31 cellular contexts compared by ENCODE assay signal in genomic region chr10:75809003-75809402, GRCh38.
DNase-seq lines count a peak whose midpoint lies in the region; ATAC-seq and TF ChIP-seq lines count a peak whose summit lies in the region.
"Had no signal": no experiment of that assay in that cellular context is flagged by ENCODE, and none has a peak within 500 bp of the region (broad histone marks: within the 10 kb centered on the region; RNA-seq: fewer than 3 reads in every experiment).

No MANE protein-coding gene starts in this region.

- H3K4me1 ChIP-seq in HEK293 (ENCODE audit: control insufficient read depth, insufficient read depth, low read length) (no peaks in the 10 kb centered on the region), esophagus muscularis mucosa (peaks cover 0 to 5% (median under 1%) of the 10 kb centered on the region in 4 donors), neuronal stem cell (ENCODE audit: control insufficient read depth in 2 of 2, insufficient read depth in 1 of 2, low read depth in 1 of 2, low read length in 2 of 2) (peaks cover 0 to 12% of the 10 kb centered on the region in 2 donors), gastrocnemius medialis (no peaks in the 10 kb centered on the region)
- H3K4me1 ChIP-seq: A549; BE2C; BLaER1; BLaER1 treated with 17β-estradiol and CSF1 and Interleukin-3, amounts not matched to agents 10 nM and 100 nM had no signal

- TF ChIP-seq CTCF in HEK293 (tag by site-specific recombination; IDR thresholded peaks at IDR 0.05) (no peak), esophagus muscularis mucosa (IDR thresholded peaks at IDR 0.05) (no peak), gastrocnemius medialis (IDR thresholded peaks at IDR 0.05 in 4 of 5, conservative IDR thresholded peaks at IDR 0.05 in 1 of 5) (no peak)

- H4K8ac ChIP-seq in neuronal stem cell (ENCODE audit: low read depth, low read length), result no peak overlapping the region

- intact Hi-C loops in esophagus muscularis mucosa (cut with DNase I) (no loop called here), gastrocnemius medialis (cut with DNase I; ENCODE audit: low total_unique reads) (no loop called here)

- H4K91ac ChIP-seq in neuronal stem cell (ENCODE audit: low read depth, low read length, poor library complexity), result no peak overlapping the region

- no peak for ATAC-seq in gastrocnemius medialis
- ATAC-seq: A549; CD8-positive, alpha-beta T cell had no signal

- H3K4me3 ChIP-seq in HEK293 (ENCODE audit: low read depth, low read length) (no peak overlapping the region), esophagus muscularis mucosa (no peak overlapping the region), neuronal stem cell (ENCODE audit: low read length in 2 of 2) (no peak overlapping the region), gastrocnemius medialis (no peak overlapping the region)
- H3K4me3 ChIP-seq: A549; BLaER1; BLaER1 treated with 17β-estradiol and CSF1 and Interleukin-3, amounts not matched to agents 10 nM and 100 nM had no signal

- in situ Hi-C loops in gastrocnemius medialis (cut with MboI; ENCODE audit: low sequenced_read_pairs in 4 of 4), result no loop called here

- WGBS in esophagus muscularis mucosa, result 100% methylated on average over 3 of the region's 3 CpGs
- WGBS in neuronal stem cell (ENCODE audit: extremely low coverage in 2 of 2, insufficient read length in 2 of 2, insufficient replicate concordance in 1 of 2), 2 donors, result no CpG with 5 or more reads among the region's 3 CpGs

- no peak for TF ChIP-seq EP300 in esophagus muscularis mucosa (IDR thresholded peaks at IDR 0.05)

- H3K9me3 ChIP-seq in HEK293 (ENCODE audit: control insufficient read depth, insufficient read depth, low read depth, low read length) (no peaks in the 10 kb centered on the region), esophagus muscularis mucosa (no peaks in the 10 kb centered on the region), neuronal stem cell (replicated peaks in 1 of 2; ENCODE audit: control insufficient read depth in 2 of 2, insufficient read depth in 1 of 2, low read depth in 1 of 2, low read length in 2 of 2) (no peaks in the 10 kb centered on the region), gastrocnemius medialis (no peaks in the 10 kb centered on the region)
- H3K9me3 ChIP-seq: A549; BE2C; BLaER1; BLaER1 treated with 17β-estradiol and CSF1 and Interleukin-3, amounts not matched to agents 10 nM and 100 nM; Caco-2 had no signal

- POLR2A ChIA-PET in HEK293 (lab: Yijun Ruan, JAX), result no interaction called here

- no peak overlapping the region for H2AFZ ChIP-seq in neuronal stem cell (ENCODE audit: low read length)

- H2BK12ac ChIP-seq in neuronal stem cell (ENCODE audit: low read length), result no peak overlapping the region

- H3K27me3 ChIP-seq in esophagus muscularis mucosa (no peaks in the 10 kb centered on the region), neuronal stem cell (ENCODE audit: control insufficient read depth in 3 of 3, insufficient read depth in 3 of 3, low read depth in 1 of 3, low read length in 3 of 3) (peaks cover 0 to 10% (median 0%) of the 10 kb centered on the region in 3 experiments), gastrocnemius medialis (no peaks in the 10 kb centered on the region)
- H3K27me3 ChIP-seq: BE2C; BLaER1; BLaER1 treated with 17β-estradiol and CSF1 and Interleukin-3, amounts not matched to agents 10 nM and 100 nM had no signal

- H2AK5ac ChIP-seq in neuronal stem cell (ENCODE audit: low read depth, low read length), result peak overlapping the region; percentile 70

- CTCF ChIA-PET in HEK293 (lab: Yijun Ruan, JAX), result no interaction called here

- H2BK120ac ChIP-seq in neuronal stem cell (ENCODE audit: low read depth, low read length), result no peak overlapping the region

- TF ChIP-seq POLR2A in esophagus muscularis mucosa (IDR thresholded peaks at IDR 0.05; ENCODE audit: low read depth) (no peak), gastrocnemius medialis (IDR thresholded peaks at IDR 0.05) (no peak)

- H3K4me2 ChIP-seq in neuronal stem cell (ENCODE audit: insufficient read depth, low read length, poor library complexity, severe bottlenecking), result no peak overlapping the region
- H3K4me2 ChIP-seq: A549; BLaER1; BLaER1 treated with 17β-estradiol and CSF1 and Interleukin-3, amounts not matched to agents 10 nM and 100 nM had no signal

- peak overlapping the region; percentile 58 for H3K14ac ChIP-seq in neuronal stem cell (ENCODE audit: low read length)

- DNase-seq in esophagus muscularis mucosa (ENCODE audit: extremely low spot score) (peak; percentile 57), neuronal stem cell (ENCODE audit: low spot score) (no peak), germinal center (ENCODE audit: low spot score) (no peak), SIG-M5 treated with dmso at 0.1 percent for 504 hours (lab: John Stamatoyannopoulos, UW; ENCODE audit: unreplicated experiment) (no peak), gastrocnemius medialis (no peak)
- DNase-seq: 8988T; ACHN; AML-193; BE2C; C1 segment of cervical spinal cord; Caco-2; Calu3; CD4-positive, alpha-beta memory T cell; CD4-positive, alpha-beta T cell; CD4-positive, CD25-positive, alpha-beta regulatory T cell; CD8-positive, alpha-beta memory T cell; CD8-positive, alpha-beta T cell; COR-L47; DMS 273 treated with DMSO at 0.1 percent for 48 hours; DMS153; DMS53; DMS79; DMS79 treated with DMSO at 0.1 percent for 48 hours; DND-41; EL had no signal

- H3K23ac ChIP-seq in neuronal stem cell (ENCODE audit: low read depth, low read length, poor library complexity), result no peak overlapping the region

- H3K27ac ChIP-seq in HEK293 (ENCODE audit: extremely low read depth, low read depth, low read length) (no peak overlapping the region), esophagus muscularis mucosa (replicated peaks in 1 of 4) (no peak overlapping the region), neuronal stem cell (replicated peaks; ENCODE audit: low read length) (no peak overlapping the region), gastrocnemius medialis (no peak overlapping the region)
- H3K27ac ChIP-seq: 22Rv1; A549; BLaER1; BLaER1 treated with 17β-estradiol and CSF1 and Interleukin-3, amounts not matched to agents 10 nM and 100 nM; C4-2B had no signal

- H3K18ac ChIP-seq in neuronal stem cell (ENCODE audit: low read length), result peak overlapping the region; percentile 54

- no peak overlapping the region for H3K4ac ChIP-seq in neuronal stem cell (ENCODE audit: low read length)

- no peak overlapping the region for H2BK15ac ChIP-seq in neuronal stem cell (ENCODE audit: low read length)

- no peaks in the 10 kb centered on the region for H3K79me1 ChIP-seq in neuronal stem cell (ENCODE audit: low read depth, low read length)

- H3K36me3 ChIP-seq in HEK293 (ENCODE audit: control insufficient read depth in 2 of 2, insufficient read depth in 1 of 2, low read length in 2 of 2) (no peaks in the 10 kb centered on the region), esophagus muscularis mucosa (no peaks in the 10 kb centered on the region), neuronal stem cell (replicated peaks in 1 of 2; ENCODE audit: control insufficient read depth in 2 of 2, insufficient read depth in 2 of 2, low read length in 2 of 2) (no peaks in the 10 kb centered on the region), gastrocnemius medialis (no peaks in the 10 kb centered on the region)
- H3K36me3 ChIP-seq: BE2C; BLaER1; BLaER1 treated with 17β-estradiol and CSF1 and Interleukin-3, amounts not matched to agents 10 nM and 100 nM had no signal

- H3K9ac ChIP-seq in neuronal stem cell (ENCODE audit: low read depth, low read length, poor library complexity), result no peak overlapping the region
- H3K9ac ChIP-seq: BLaER1; BLaER1 treated with 17β-estradiol and CSF1 and Interleukin-3, amounts not matched to agents 10 nM and 100 nM had no signal

- H2BK5ac ChIP-seq in neuronal stem cell (ENCODE audit: low read length), result no peak overlapping the region

TF ChIP-seq in HEK293, 187 proteins besides CTCF, POLR2A, EP300 and RAD21:
- peak; percentile 74 for TF ChIP-seq SCRT2 (tag by site-specific recombination; IDR thresholded peaks at IDR 0.05)
- TF ChIP-seq SCRT1 (tag by site-specific recombination; IDR thresholded peaks at IDR 0.05; ENCODE audit: borderline replicate concordance), result peak; percentile 57
- TF ChIP-seq ELK4 (IDR thresholded peaks at IDR 0.05; ENCODE audit: borderline replicate concordance, low read depth, low read length), result no peak
